In genomic region chr7:36155811-36156361, GRCh38 we compare ENCODE assay signal across 9 cellular contexts. TPM values are rescaled to one million over a fixed set of nuclear protein-coding genes. Genes with fewer than 3 reads are reported as not detected.
DNase-seq lines count a peak whose midpoint lies in the region; ATAC-seq and TF ChIP-seq lines count a peak whose summit lies in the region.
"Had no signal": no experiment of that assay in that cellular context is flagged by ENCODE, and none has a peak within 500 bp of the region (broad histone marks: within the 10 kb centered on the region; RNA-seq: fewer than 3 reads in every experiment).

No MANE protein-coding gene starts in this region.

- no peak overlapping the region for H4K5ac ChIP-seq in H9 (ENCODE audit: insufficient read length, low read depth, low read length)

- intact Hi-C loops in spleen (cut with DNase I; ENCODE audit: low total_unique reads) = loop anchor here (10.0 kb wide), 1 partner anchor 129 kb away; no protein-coding TSS in a partner anchor
- intact Hi-C loops in activated CD4-positive, alpha-beta T cell treated with anti-CD3 and anti-CD28 coated beads, Interleukin-2, amount 10 ng/mL, durations not matched to agents 24 days and 14 days (cut with micrococcal nuclease) = loop anchor here (10.0 kb wide), 1 partner anchor 351 kb away; the partner anchor contains the start of gene SEPTIN7

- no peak overlapping the region for H3K56ac ChIP-seq in H9 (ENCODE audit: insufficient read length, low read depth, low read length)

- peaks cover 38 to 41% of the 10 kb centered on the region in 2 experiments for H3K4me1 Mint-ChIP-seq in H9
- peaks cover 17% of the 10 kb centered on the region for H3K4me1 Mint-ChIP-seq in activated CD4-positive, alpha-beta T cell treated with anti-CD3 and anti-CD28 coated beads, Interleukin-2, amount 10 ng/mL, durations not matched to agents 24 days and 14 days

- H3K9me3 Mint-ChIP-seq in H9 = no peaks in the 10 kb centered on the region
- H3K9me3 Mint-ChIP-seq in activated CD4-positive, alpha-beta T cell treated with anti-CD3 and anti-CD28 coated beads, Interleukin-2, amount 10 ng/mL, durations not matched to agents 24 days and 14 days = no peaks in the 10 kb centered on the region

- peaks cover 7 to 14% (median 12%) of the 10 kb centered on the region in 3 experiments; a peak in 4 of 7 replicates for H3K36me3 Mint-ChIP-seq in H9 (ENCODE audit: insufficient read depth in 1 of 3, low read depth in 3 of 3)
- no peaks in the 10 kb centered on the region for H3K36me3 Mint-ChIP-seq in activated CD4-positive, alpha-beta T cell treated with anti-CD3 and anti-CD28 coated beads, Interleukin-2, amount 10 ng/mL, durations not matched to agents 24 days and 14 days (ENCODE audit: low read depth)

- no peak overlapping the region for H4K8ac ChIP-seq in H9 (replicated peaks; ENCODE audit: insufficient read length, low read depth, low read length)

- H4K91ac ChIP-seq in H9 (ENCODE audit: insufficient read length, low read depth, low read length) = no peak overlapping the region

- H3K27ac Mint-ChIP-seq in H9 = no peak overlapping the region
- H3K27ac Mint-ChIP-seq in activated CD4-positive, alpha-beta T cell treated with anti-CD3 and anti-CD28 coated beads, Interleukin-2, amount 10 ng/mL, durations not matched to agents 24 days and 14 days = no peak overlapping the region

- H3K18ac ChIP-seq in H9 (ENCODE audit: insufficient read length, low read depth, low read length) = no peak overlapping the region

- H2AFZ ChIP-seq in H9 (ENCODE audit: low read length) = no peak overlapping the region

- H3K79me2 ChIP-seq in H9 (ENCODE audit: insufficient read depth, low read length) = peaks cover 4% of the 10 kb centered on the region; the same call in 1 of the 2 replicates

- H2BK20ac ChIP-seq in H9 (ENCODE audit: low read depth, low read length, poor library complexity, severe bottlenecking) = no peak overlapping the region

- ATAC-seq in GM21390 (IDR thresholded peaks at IDR 0.05; ENCODE audit: unreplicated experiment) (no peak), GM19455 (IDR thresholded peaks at IDR 0.05; ENCODE audit: unreplicated experiment) (no peak)
- ATAC-seq: left lung had no signal

- H4K20me1 ChIP-seq in H9 (ENCODE audit: control insufficient read depth, insufficient read depth, insufficient read length) = no peaks in the 10 kb centered on the region

- no CpG with 5 or more reads among the region's 12 CpGs for WGBS in H9 (ENCODE audit: extremely low coverage, insufficient read length, low lambda C conversion rate)
- 37 to 42% (median 40%) methylated on average over 12 of the region's 12 CpGs for WGBS in spleen, 5 donors

- H3K4me3 Mint-ChIP-seq in H9 = peak overlapping the region; percentile 1 to 63; a peak in 4 of 5 replicates
- H3K4me3 Mint-ChIP-seq in activated CD4-positive, alpha-beta T cell treated with anti-CD3 and anti-CD28 coated beads, Interleukin-2, amount 10 ng/mL, durations not matched to agents 24 days and 14 days = no peak overlapping the region

- H3K23ac ChIP-seq in H9 (ENCODE audit: insufficient read length, low read depth, low read length) = no peak overlapping the region

- H3K27me3 ChIP-seq in H9 (ENCODE audit: insufficient read depth, low read length) (no peaks in the 10 kb centered on the region), spleen (replicated peaks in 1 of 7) (no peaks in the 10 kb centered on the region), WERI-Rb-1 (ENCODE audit: insufficient read depth, low read depth, severe bottlenecking) (no peaks in the 10 kb centered on the region)
- H3K27me3 ChIP-seq: left lung had no signal

- H3K9ac ChIP-seq in H9 (ENCODE audit: extremely low read depth, insufficient read length, low read length) = no peak overlapping the region

- H3K23me2 ChIP-seq in H9 (ENCODE audit: insufficient read length, low read depth, low read length, poor library complexity, severe bottlenecking) = peaks cover 8% of the 10 kb centered on the region

- no peak for TF ChIP-seq POLR2A in spleen (IDR thresholded peaks at IDR 0.05)

- H3K4me1 ChIP-seq in H9 (ENCODE audit: insufficient read depth, low read length) (0 out of 2 replicates have a peak, but pooled peaks cover 3% of the 10 kb centered on the region), spleen (peaks cover 14 to 78% (median 48%) of the 10 kb centered on the region in 6 donors)

- H3K36me3 ChIP-seq in spleen = peaks cover 0 to 6% (median 0%) of the 10 kb centered on the region in 6 donors
- H3K36me3 ChIP-seq in WERI-Rb-1 = no peaks in the 10 kb centered on the region
- H3K36me3 ChIP-seq: left lung had no signal

- H3K4ac ChIP-seq in H9 (ENCODE audit: low read depth, low read length) = no peak overlapping the region

- H3T11ph ChIP-seq in H9 (ENCODE audit: low read length) = no peak overlapping the region

- no peak overlapping the region for H2AK5ac ChIP-seq in H9 (ENCODE audit: insufficient read length, low read length)

- H3K27ac ChIP-seq in H9 (ENCODE audit: insufficient read length, low read depth, low read length) = no peak overlapping the region
- H3K27ac ChIP-seq in spleen = peak overlapping the region in 1 of 8 donors; percentile 19
- H3K27ac ChIP-seq in WERI-Rb-1 = no peak overlapping the region
- H3K27ac ChIP-seq: left lung had no signal

- no peaks in the 10 kb centered on the region for H3K9me3 ChIP-seq in H9 (ENCODE audit: control insufficient read depth, low read depth, low read length)
- H3K9me3 ChIP-seq in spleen = no peaks in the 10 kb centered on the region
- H3K9me3 ChIP-seq in WERI-Rb-1 (ENCODE audit: severe bottlenecking) = no peaks in the 10 kb centered on the region
- H3K9me3 ChIP-seq: left lung had no signal

- no peak; the same call in 2 of the 3 replicates for TF ChIP-seq CTCF in H9 (conservative IDR thresholded peaks at IDR 0.05)
- TF ChIP-seq CTCF in spleen (IDR thresholded peaks at IDR 0.05 in 8 of 11, conservative IDR thresholded peaks at IDR 0.05 in 3 of 11) = no peak
- no peak for TF ChIP-seq CTCF in WERI-Rb-1 (IDR thresholded peaks at IDR 0.05; ENCODE audit: low read depth, low read length)

- no peak overlapping the region for H2BK5ac ChIP-seq in H9 (ENCODE audit: insufficient read length, low read length)

- no peak overlapping the region for H2BK12ac ChIP-seq in H9 (ENCODE audit: insufficient read length, low read depth, low read length)

- no peak overlapping the region for H3K14ac ChIP-seq in H9 (ENCODE audit: insufficient read depth, low read length)

- H3K79me1 ChIP-seq in H9 (ENCODE audit: insufficient read depth, low read depth, low read length, poor library complexity, severe bottlenecking) = no peaks in the 10 kb centered on the region

- H3K4me2 ChIP-seq in H9 (ENCODE audit: insufficient read depth, insufficient read length, low read length) = no peak overlapping the region

- DNase-seq in H9 (no peak), SW480 (ENCODE audit: low spot score) (peak; percentile 30), islet precursor cell (peak; percentile 48), spleen (no peak), WERI-Rb-1 (no peak)
- DNase-seq in activated CD4-positive, alpha-beta T cell treated with anti-CD3 and anti-CD28 coated beads, Interleukin-2, amount 10 ng/mL, durations not matched to agents 24 days and 14 days = no peak

- no peak overlapping the region for H2BK15ac ChIP-seq in H9 (ENCODE audit: low read depth, low read length)

- no peak overlapping the region for H2BK120ac ChIP-seq in H9 (ENCODE audit: low read depth, low read length, poor library complexity, severe bottlenecking)

- peaks cover 21% of the 10 kb centered on the region for H3K27me3 Mint-ChIP-seq in H9 (ENCODE audit: low read depth)
- peaks cover 13% of the 10 kb centered on the region for H3K27me3 Mint-ChIP-seq in activated CD4-positive, alpha-beta T cell treated with anti-CD3 and anti-CD28 coated beads, Interleukin-2, amount 10 ng/mL, durations not matched to agents 24 days and 14 days

- peak overlapping the region in 7 of 8 donors; percentile 11 to 90 (median 74) for H3K4me3 ChIP-seq in spleen
- no peak overlapping the region for H3K4me3 ChIP-seq in WERI-Rb-1 (ENCODE audit: low read depth, low read length)

RNA-seq across cellular contexts. Expression of gene EEPD1, which starts 2.8 kb away (rescaled TPM):
- total RNA-seq in H9 (2021) (3.8 and 5.0 TPM in 2 replicates), spleen (10 to 100 TPM in 6 of 7 donors, 1 to 10 TPM in 1; 8.9 to 23.4 (median 15.0) TPM)
- 10 to 100 TPM in 2 of 3 donors, 1 to 10 TPM in 1; 7.7 to 18.4 (median 14.2) TPM for polyA plus RNA-seq in spleen
- 0.61 and 0.71 TPM in 2 replicates for total RNA-seq in activated CD4-positive, alpha-beta T cell treated with anti-CD3 and anti-CD28 coated beads, Interleukin-2, amount 10 ng/mL, durations not matched to agents 24 days and 14 days

Comparison
In these comparisons a context has a peak if more than half of its experiments do, and no peak if none do; other contexts are left out.
1. DNase-seq: peak in SW480 (single experiment) and islet precursor cell (single experiment); none in H9 (single experiment), spleen (single experiment), activated CD4-positive, alpha-beta T cell treated with anti-CD3 and anti-CD28 coated beads, Interleukin-2, amount 10 ng/mL, durations not matched to agents 24 days and 14 days (single experiment) and WERI-Rb-1 (single experiment).